Comparison of ENCODE assay signal across 22 cellular contexts in genomic region chr2:40155728-40156127, GRCh38.
"Had no signal": no experiment of that assay in that cellular context is flagged by ENCODE, and none has a peak within 500 bp of the region (broad histone marks: within the 10 kb centered on the region; RNA-seq: fewer than 3 reads in every experiment).

No MANE protein-coding gene starts in this region.

- H3K9me3 ChIP-seq: colonic mucosa, gastrocnemius medialis, left lung, suprapubic skin, transverse colon, uterus had no signal

- H3K4me3 Mint-ChIP-seq: activated naive CD8-positive, alpha-beta T cell; endodermal cell; naive B cell; neural crest cell; stimulated activated naive CD8-positive, alpha-beta T cell treated with anti-CD3 and anti-CD28 coated beads, Interleukin-15, Interleukin-2, amounts not matched to agents 100 ng/mL and 50 ng/mL, for 24 hours had no signal

- H3K27ac ChIP-seq: colonic mucosa, epithelial cell of prostate, gastrocnemius medialis, left lung, suprapubic skin, transverse colon, uterus, WERI-Rb-1 had no signal

- H3K36me3 Mint-ChIP-seq: activated naive CD8-positive, alpha-beta T cell; naive B cell had no signal

- H3K27me3 Mint-ChIP-seq: activated naive CD8-positive, alpha-beta T cell; naive B cell; progenitor cell of endocrine pancreas; stimulated activated naive CD8-positive, alpha-beta T cell treated with anti-CD3 and anti-CD28 coated beads, Interleukin-15, Interleukin-2, amounts not matched to agents 100 ng/mL and 50 ng/mL, for 24 hours had no signal

- H3K36me3 ChIP-seq: colonic mucosa, gastrocnemius medialis, suprapubic skin, transverse colon, uterus, WERI-Rb-1 had no signal

- H3K27ac Mint-ChIP-seq: activated naive CD8-positive, alpha-beta T cell; endodermal cell; naive B cell; progenitor cell of endocrine pancreas; stimulated activated naive CD8-positive, alpha-beta T cell treated with anti-CD3 and anti-CD28 coated beads, Interleukin-15, Interleukin-2, amounts not matched to agents 100 ng/mL and 50 ng/mL, for 24 hours had no signal

- H3K4me1 Mint-ChIP-seq: endodermal cell, naive B cell, neural crest cell had no signal

- H3K4me3 ChIP-seq: colonic mucosa, gastrocnemius medialis, left lung, suprapubic skin, transverse colon, uterus had no signal

- DNase-seq: activated CD4-positive, alpha-beta T cell treated with anti-CD3 and anti-CD28 coated beads, Interleukin-2, amount 50 U/mL, for 48 hours; activated T-cell treated with anti-CD3 and anti-CD28 coated beads for 4 hours; amniotic stem cell; central memory CD4-positive, alpha-beta T cell; colonic mucosa; endodermal cell; gastrocnemius medialis; head of caudate nucleus; left lung; mammary epithelial cell; naive B cell; stimulated activated CD4-positive, alpha-beta T cell treated with anti-CD3 and anti-CD28 coated beads, Interleukin-2, amount 100 ng/mL, for 24 hours; T-helper 2 cell; transverse colon; uterus; WERI-Rb-1 had no signal

- H3K9me3 Mint-ChIP-seq: endodermal cell; naive B cell; neural crest cell; stimulated activated naive CD8-positive, alpha-beta T cell treated with anti-CD3 and anti-CD28 coated beads, Interleukin-15, Interleukin-2, amounts not matched to agents 100 ng/mL and 50 ng/mL, for 24 hours had no signal

- H3K27me3 ChIP-seq: colonic mucosa, gastrocnemius medialis, left lung, suprapubic skin, transverse colon, uterus had no signal

- H3K4me1 ChIP-seq: colonic mucosa, gastrocnemius medialis, left lung, suprapubic skin, uterus had no signal
